9 cellular contexts compared by ENCODE assay signal in genomic region chr1:156815307-156815826, GRCh38. TPM values are rescaled to one million over a fixed set of nuclear protein-coding genes. Genes with fewer than 3 reads are reported as not detected.
DNase-seq lines count a peak whose midpoint lies in the region; ATAC-seq and TF ChIP-seq lines count a peak whose summit lies in the region.
"Had no signal": no experiment of that assay in that cellular context is flagged by ENCODE, and none has a peak within 500 bp of the region (broad histone marks: within the 10 kb centered on the region; RNA-seq: fewer than 3 reads in every experiment).

No MANE protein-coding gene starts in this region.

- peak; percentile 52 for DNase-seq in HFF-Myc (ENCODE audit: extremely low read depth, low read depth)
- DNase-seq in activated T-helper 1 cell treated with anti-CD3 and anti-CD28 coated beads, Interleukin-12 subunit alpha, Interleukin-12 subunit beta, Interleukin-2, Interleukin-4 antibody, amounts not matched to agents 30 ng/mL and 10 ng/mL and 1 ng/mL, durations not matched to agents 14 hours and 24 hours and 36 hours (ENCODE audit: low spot score): no peak
- peak; percentile 73 for DNase-seq in left cardiac atrium
- DNase-seq in smooth muscle cell (lab: John Stamatoyannopoulos, UW; ENCODE audit: unreplicated experiment): no peak
- no peak for DNase-seq in activated gamma-delta T cell treated with Interleukin-2 at 50 U/mL for 16 hours
- no peak for DNase-seq in stimulated activated CD4-positive, alpha-beta T cell treated with anti-CD3 and anti-CD28 coated beads, Interleukin-4, amount 100 ng/mL, for 4 hours

- H3K9me3 ChIP-seq in smooth muscle cell (replicated peaks; ENCODE audit: low read depth): no peaks in the 10 kb centered on the region

- H3K79me2 ChIP-seq in smooth muscle cell (ENCODE audit: low read depth): no peaks in the 10 kb centered on the region

- peak overlapping the region; percentile 100 for H3K27ac Mint-ChIP-seq in activated T-helper 1 cell treated with anti-CD3 and anti-CD28 coated beads, Interleukin-12 subunit alpha, Interleukin-12 subunit beta, Interleukin-2, Interleukin-4 antibody, amounts not matched to agents 30 ng/mL and 10 ng/mL and 1 ng/mL, durations not matched to agents 14 hours and 24 hours and 36 hours

- H2AFZ ChIP-seq in smooth muscle cell (ENCODE audit: low read depth): no peak overlapping the region

- no peaks in the 10 kb centered on the region for H3K36me3 ChIP-seq in smooth muscle cell (ENCODE audit: low read depth)

- H3K4me2 ChIP-seq in smooth muscle cell: peak overlapping the region; percentile 81

- H3K4me3 ChIP-seq in HFF-Myc (replicated peaks; ENCODE audit: low read depth, low read length) (no peak overlapping the region), smooth muscle cell (peak overlapping the region; percentile 15)

- peaks cover 25% of the 10 kb centered on the region for H3K4me1 ChIP-seq in smooth muscle cell (ENCODE audit: low read depth)

- H3K4me1 Mint-ChIP-seq in activated T-helper 1 cell treated with anti-CD3 and anti-CD28 coated beads, Interleukin-12 subunit alpha, Interleukin-12 subunit beta, Interleukin-2, Interleukin-4 antibody, amounts not matched to agents 30 ng/mL and 10 ng/mL and 1 ng/mL, durations not matched to agents 14 hours and 24 hours and 36 hours (ENCODE audit: low read depth): peaks cover 66% of the 10 kb centered on the region

- no peak for TF ChIP-seq CTCF in HFF-Myc (IDR thresholded peaks at IDR 0.05; ENCODE audit: low read depth, low read length, missing control alignments)
- TF ChIP-seq CTCF in smooth muscle cell (IDR thresholded peaks at IDR 0.05; ENCODE audit: borderline replicate concordance, insufficient read depth, poor library complexity, severe bottlenecking): peak; percentile 5

- no peaks in the 10 kb centered on the region for H3K27me3 ChIP-seq in smooth muscle cell (ENCODE audit: low read depth)

- no peaks in the 10 kb centered on the region for H3K9me3 Mint-ChIP-seq in activated T-helper 1 cell treated with anti-CD3 and anti-CD28 coated beads, Interleukin-12 subunit alpha, Interleukin-12 subunit beta, Interleukin-2, Interleukin-4 antibody, amounts not matched to agents 30 ng/mL and 10 ng/mL and 1 ng/mL, durations not matched to agents 14 hours and 24 hours and 36 hours
- H3K9me3 Mint-ChIP-seq: dendritic cell treated with granulocyte-macrophage colony-stimulating factor and Interleukin-4, amounts not matched to agents 40 ng/mL and 50 ng/mL, for 4 days had no signal

- peak overlapping the region; percentile 94 for H3K27ac ChIP-seq in smooth muscle cell (ENCODE audit: low read depth)

- peaks cover 54% of the 10 kb centered on the region for H3K36me3 Mint-ChIP-seq in activated T-helper 1 cell treated with anti-CD3 and anti-CD28 coated beads, Interleukin-12 subunit alpha, Interleukin-12 subunit beta, Interleukin-2, Interleukin-4 antibody, amounts not matched to agents 30 ng/mL and 10 ng/mL and 1 ng/mL, durations not matched to agents 14 hours and 24 hours and 36 hours (ENCODE audit: low read depth)

- peak overlapping the region; percentile 87 for H3K9ac ChIP-seq in smooth muscle cell (ENCODE audit: low read depth)

- intact Hi-C loops in activated T-helper 1 cell treated with anti-CD3 and anti-CD28 coated beads, Interleukin-12 subunit alpha, Interleukin-12 subunit beta, Interleukin-2, Interleukin-4 antibody, amounts not matched to agents 30 ng/mL and 10 ng/mL and 1 ng/mL, durations not matched to agents 14 hours and 24 hours and 36 hours (cut with micrococcal nuclease): loop anchor here (2.0 to 10.0 kb wide), 3 partner anchors 19 to 319 kb away; partner anchors contain the start of genes ETV3 and MEF2D
- intact Hi-C loops in left cardiac atrium (cut with DNase I): no loop called here

- WGBS in smooth muscle cell (ENCODE audit: low lambda C conversion rate): 31% methylated on average over 5 of the region's 5 CpGs

- ATAC-seq in left cardiac atrium (peak; percentile 78 to 83), HG02759 (IDR thresholded peaks at IDR 0.05; ENCODE audit: unreplicated experiment) (no peak), HG02588 (IDR thresholded peaks at IDR 0.05; ENCODE audit: unreplicated experiment) (no peak)

- H3K4me3 Mint-ChIP-seq in activated T-helper 1 cell treated with anti-CD3 and anti-CD28 coated beads, Interleukin-12 subunit alpha, Interleukin-12 subunit beta, Interleukin-2, Interleukin-4 antibody, amounts not matched to agents 30 ng/mL and 10 ng/mL and 1 ng/mL, durations not matched to agents 14 hours and 24 hours and 36 hours: peak overlapping the region; percentile 85
- H3K4me3 Mint-ChIP-seq: dendritic cell treated with granulocyte-macrophage colony-stimulating factor and Interleukin-4, amounts not matched to agents 40 ng/mL and 50 ng/mL, for 4 days had no signal

- no peaks in the 10 kb centered on the region for H3K27me3 Mint-ChIP-seq in activated T-helper 1 cell treated with anti-CD3 and anti-CD28 coated beads, Interleukin-12 subunit alpha, Interleukin-12 subunit beta, Interleukin-2, Interleukin-4 antibody, amounts not matched to agents 30 ng/mL and 10 ng/mL and 1 ng/mL, durations not matched to agents 14 hours and 24 hours and 36 hours (ENCODE audit: insufficient read depth)

- H3F3A ChIP-seq in smooth muscle cell (ENCODE audit: low read depth): peaks cover 28% of the 10 kb centered on the region

- peaks cover 4% of the 10 kb centered on the region for H4K20me1 ChIP-seq in smooth muscle cell (ENCODE audit: low read depth)

RNA-seq across cellular contexts. Expression of gene SH2D2A, which starts 1.3 kb away (rescaled TPM):
- 283 and 286 TPM in 2 replicates for total RNA-seq in activated T-helper 1 cell treated with anti-CD3 and anti-CD28 coated beads, Interleukin-12 subunit alpha, Interleukin-12 subunit beta, Interleukin-2, Interleukin-4 antibody, amounts not matched to agents 30 ng/mL and 10 ng/mL and 1 ng/mL, durations not matched to agents 14 hours and 24 hours and 36 hours
- total RNA-seq in left cardiac atrium (1 to 10 TPM; 1.1 to 2.8 TPM), smooth muscle cell (10.2 and 14.4 TPM in 2 replicates)
- polyA plus RNA-seq in smooth muscle cell: 36.9 and 38.2 TPM in 2 replicates

RNA-seq across cellular contexts. Expression of gene INSRR, which starts 43.5 kb away (rescaled TPM):
- total RNA-seq in activated T-helper 1 cell treated with anti-CD3 and anti-CD28 coated beads, Interleukin-12 subunit alpha, Interleukin-12 subunit beta, Interleukin-2, Interleukin-4 antibody, amounts not matched to agents 30 ng/mL and 10 ng/mL and 1 ng/mL, durations not matched to agents 14 hours and 24 hours and 36 hours: 0.65 and 0.78 TPM in 2 replicates
- total RNA-seq in left cardiac atrium: under 1 TPM; 0.05 to 0.12 TPM
- 0.09 and 0.36 TPM in 2 replicates for total RNA-seq in smooth muscle cell
- 0.45 and 0.67 TPM in 2 replicates for polyA plus RNA-seq in smooth muscle cell

RNA-seq across cellular contexts. Expression of gene NTRK1, which starts 45.3 kb away (rescaled TPM):
- total RNA-seq in activated T-helper 1 cell treated with anti-CD3 and anti-CD28 coated beads, Interleukin-12 subunit alpha, Interleukin-12 subunit beta, Interleukin-2, Interleukin-4 antibody, amounts not matched to agents 30 ng/mL and 10 ng/mL and 1 ng/mL, durations not matched to agents 14 hours and 24 hours and 36 hours: 49.1 and 49.8 TPM in 2 replicates
- total RNA-seq in left cardiac atrium (1 to 10 TPM; 2.1 to 2.5 TPM), smooth muscle cell (0.85 and 1.2 TPM in 2 replicates)
- polyA plus RNA-seq in smooth muscle cell: 3.6 and 5.3 TPM in 2 replicates

RNA-seq across cellular contexts. Expression of gene PRCC, which starts 48.0 kb away (rescaled TPM):
- 117 TPM in 2 replicates for total RNA-seq in activated T-helper 1 cell treated with anti-CD3 and anti-CD28 coated beads, Interleukin-12 subunit alpha, Interleukin-12 subunit beta, Interleukin-2, Interleukin-4 antibody, amounts not matched to agents 30 ng/mL and 10 ng/mL and 1 ng/mL, durations not matched to agents 14 hours and 24 hours and 36 hours
- total RNA-seq in left cardiac atrium (10 to 100 TPM; 32.0 to 46.2 TPM), smooth muscle cell (31.0 and 37.7 TPM in 2 replicates)
- polyA plus RNA-seq in smooth muscle cell: 68.1 and 68.7 TPM in 2 replicates

Comparison
In these comparisons a context has a peak if more than half of its experiments do, and no peak if none do; other contexts are left out.
1. DNase-seq: peak in HFF-Myc (single experiment) and left cardiac atrium (single experiment); none in activated T-helper 1 cell treated with anti-CD3 and anti-CD28 coated beads, Interleukin-12 subunit alpha, Interleukin-12 subunit beta, Interleukin-2, Interleukin-4 antibody, amounts not matched to agents 30 ng/mL and 10 ng/mL and 1 ng/mL, durations not matched to agents 14 hours and 24 hours and 36 hours (single experiment), smooth muscle cell (single experiment), activated gamma-delta T cell treated with Interleukin-2 at 50 U/mL for 16 hours (single experiment) and stimulated activated CD4-positive, alpha-beta T cell treated with anti-CD3 and anti-CD28 coated beads, Interleukin-4, amount 100 ng/mL, for 4 hours (0 of 2).
2. ATAC-seq: peak in left cardiac atrium (2 of 2); none in HG02759 (single experiment) and HG02588 (single experiment).
3. RNA of gene SH2D2A, which starts 1.3 kb away (total RNA-seq): 283 to 286 TPM in activated T-helper 1 cell treated with anti-CD3 and anti-CD28 coated beads, Interleukin-12 subunit alpha, Interleukin-12 subunit beta, Interleukin-2, Interleukin-4 antibody, amounts not matched to agents 30 ng/mL and 10 ng/mL and 1 ng/mL, durations not matched to agents 14 hours and 24 hours and 36 hours; 10.2 to 14.4 TPM in smooth muscle cell and 1.1 to 2.8 TPM in left cardiac atrium; every median in the first group is over 10 times any median in the second.
4. RNA of gene NTRK1, which starts 45.3 kb away (total RNA-seq): 49.1 to 49.8 TPM in activated T-helper 1 cell treated with anti-CD3 and anti-CD28 coated beads, Interleukin-12 subunit alpha, Interleukin-12 subunit beta, Interleukin-2, Interleukin-4 antibody, amounts not matched to agents 30 ng/mL and 10 ng/mL and 1 ng/mL, durations not matched to agents 14 hours and 24 hours and 36 hours; 2.1 to 2.5 TPM in left cardiac atrium and 0.85 to 1.2 TPM in smooth muscle cell; every median in the first group is over 10 times any median in the second.